ENCODE assay signal across 1 cellular context in the genomic region with DNA sequence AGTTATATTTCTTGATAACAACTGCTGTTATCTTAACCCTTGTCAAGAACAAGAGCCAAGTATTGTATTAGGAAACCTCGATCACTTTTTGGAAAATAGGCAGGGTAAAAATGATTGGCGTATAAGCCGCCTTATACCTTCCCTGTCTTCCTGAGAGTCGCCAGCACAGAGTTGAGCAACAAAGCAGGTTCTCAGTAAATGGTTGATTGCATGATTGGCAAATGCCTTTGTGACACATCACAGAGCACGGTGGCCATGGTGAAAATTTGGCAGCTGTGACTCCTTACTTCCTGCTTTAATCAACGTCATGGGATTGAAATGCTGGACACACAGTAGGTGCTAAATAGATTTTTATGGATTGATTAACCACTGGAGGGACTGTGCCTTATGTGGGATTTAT.
A peak's percentile ranks its signal among the peaks of the same experiment; 100 is the strongest.
TF ChIP-seq lines count a peak whose summit lies in the region.

No MANE protein-coding gene starts in this region.

TF ChIP-seq in endothelial cell of umbilical vein, 7 proteins besides CTCF, POLR2A, EP300 and RAD21 (continued from another document):
- TF ChIP-seq FOS (IDR thresholded peaks at IDR 0.05; ENCODE audit: borderline replicate concordance, insufficient read depth, low read length) (peak; percentile 51), EZH2 (IDR thresholded peaks at IDR 0.05; ENCODE audit: borderline replicate concordance, low read depth, low read length, severe bottlenecking) (no peak), GATA2 (IDR thresholded peaks at IDR 0.05; ENCODE audit: insufficient read depth, insufficient read length, low read depth, low read length) (no peak), POLR2AphosphoS5 (IDR thresholded peaks at IDR 0.05; ENCODE audit: insufficient read depth, low read depth, low read length) (no peak), MYC (IDR thresholded peaks at IDR 0.05; ENCODE audit: low read depth, low read length) (no peak), JUN (IDR thresholded peaks at IDR 0.05; ENCODE audit: borderline replicate concordance, insufficient read depth, insufficient read length, low read depth) (peak; percentile 88)
